16 cellular contexts compared by ENCODE assay signal in genomic region chr4:108483650-108484049, GRCh38.
DNase-seq lines count a peak whose midpoint lies in the region; ATAC-seq and TF ChIP-seq lines count a peak whose summit lies in the region.
"Had no signal": no experiment of that assay in that cellular context is flagged by ENCODE, and none has a peak within 500 bp of the region (broad histone marks: within the 10 kb centered on the region; RNA-seq: fewer than 3 reads in every experiment).

No MANE protein-coding gene starts in this region.

- H3K4me1 Mint-ChIP-seq in activated T-cell treated with anti-CD3 and anti-CD28 coated beads, Interleukin-2, amount 50 U/mL, for 4 hours (ENCODE audit: low read depth): peaks cover 35% of the 10 kb centered on the region
- H3K4me1 Mint-ChIP-seq: stimulated activated memory B cell treated with anti-CD40 and anti-IgM and Interleukin-4, amounts not matched to agents 10 μg/mL and 1 μg/mL and 100 μg/mL, for 72 hours had no signal

- peaks cover 60% of the 10 kb centered on the region for H3K4me1 ChIP-seq in Loucy (ENCODE audit: insufficient read depth, low read length, poor library complexity, severe bottlenecking)
- H3K4me1 ChIP-seq in smooth muscle cell (ENCODE audit: low read depth): no peaks in the 10 kb centered on the region
- H3K4me1 ChIP-seq in esophagus muscularis mucosa: no peaks in the 10 kb centered on the region
- H3K4me1 ChIP-seq: transverse colon had no signal

- intact Hi-C loops in esophagus muscularis mucosa (cut with DNase I): no loop called here

- H2AFZ ChIP-seq in Loucy (ENCODE audit: low read length) (no peak overlapping the region), smooth muscle cell (ENCODE audit: low read depth) (peak overlapping the region; percentile 3)

- no peak for TF ChIP-seq EP300 in esophagus muscularis mucosa (IDR thresholded peaks at IDR 0.05)

- H3K36me3 ChIP-seq in Loucy (ENCODE audit: insufficient read depth, low read length) (no peaks in the 10 kb centered on the region), smooth muscle cell (ENCODE audit: low read depth) (no peaks in the 10 kb centered on the region), esophagus muscularis mucosa (no peaks in the 10 kb centered on the region)
- H3K36me3 ChIP-seq: adrenal gland, transverse colon, WERI-Rb-1 had no signal

- peak; percentile 20 to 46 for ATAC-seq in activated T-cell treated with anti-CD3 and anti-CD28 coated beads, Interleukin-2, amount 50 U/mL, for 4 hours
- peak; percentile 19 to 37 for ATAC-seq in activated naive CD4-positive, alpha-beta T cell treated with anti-CD3 and anti-CD28 coated beads, Interleukin-2, amount 50 U/mL, for 72 hours
- ATAC-seq in HG03139 (IDR thresholded peaks at IDR 0.05; ENCODE audit: unreplicated experiment) (no peak), GM21528 (IDR thresholded peaks at IDR 0.05; ENCODE audit: low FRiP score, unreplicated experiment) (no peak)
- ATAC-seq: left cardiac atrium; stimulated activated memory B cell treated with anti-CD40 and anti-IgM and Interleukin-4, amounts not matched to agents 10 μg/mL and 1 μg/mL and 100 μg/mL, for 72 hours had no signal

- no peaks in the 10 kb centered on the region for H3K27me3 Mint-ChIP-seq in activated T-cell treated with anti-CD3 and anti-CD28 coated beads, Interleukin-2, amount 50 U/mL, for 4 hours (ENCODE audit: low read depth)
- H3K27me3 Mint-ChIP-seq: stimulated activated memory B cell treated with anti-CD40 and anti-IgM and Interleukin-4, amounts not matched to agents 10 μg/mL and 1 μg/mL and 100 μg/mL, for 72 hours had no signal

- peak overlapping the region; percentile 71 for H3K4me3 ChIP-seq in Loucy (ENCODE audit: low read length, poor library complexity, severe bottlenecking)
- no peak overlapping the region for H3K4me3 ChIP-seq in smooth muscle cell
- no peak overlapping the region for H3K4me3 ChIP-seq in esophagus muscularis mucosa
- H3K4me3 ChIP-seq: adrenal gland, transverse colon had no signal

- H4K20me1 ChIP-seq in Loucy (ENCODE audit: insufficient read depth, low read length, poor library complexity, severe bottlenecking) (no peaks in the 10 kb centered on the region), smooth muscle cell (ENCODE audit: low read depth) (no peaks in the 10 kb centered on the region)

- TF ChIP-seq POLR2A in esophagus muscularis mucosa (IDR thresholded peaks at IDR 0.05; ENCODE audit: low read depth): no peak

- H3K9me3 ChIP-seq in Loucy (ENCODE audit: insufficient read depth, low read depth, low read length): no peaks in the 10 kb centered on the region
- no peaks in the 10 kb centered on the region for H3K9me3 ChIP-seq in smooth muscle cell (replicated peaks; ENCODE audit: low read depth)
- H3K9me3 ChIP-seq in esophagus muscularis mucosa: no peaks in the 10 kb centered on the region
- H3K9me3 ChIP-seq: adrenal gland, transverse colon had no signal

- no peaks in the 10 kb centered on the region for H3K9me3 Mint-ChIP-seq in activated T-cell treated with anti-CD3 and anti-CD28 coated beads, Interleukin-2, amount 50 U/mL, for 4 hours
- no peaks in the 10 kb centered on the region for H3K9me3 Mint-ChIP-seq in activated naive CD4-positive, alpha-beta T cell treated with anti-CD3 and anti-CD28 coated beads, Interleukin-2, amount 50 U/mL, for 72 hours
- H3K9me3 Mint-ChIP-seq: stimulated activated memory B cell treated with anti-CD40 and anti-IgM and Interleukin-4, amounts not matched to agents 10 μg/mL and 1 μg/mL and 100 μg/mL, for 72 hours had no signal

- 78% methylated on average over 3 of the region's 3 CpGs for WGBS in smooth muscle cell (ENCODE audit: low lambda C conversion rate)
- 79% methylated on average over 3 of the region's 3 CpGs for WGBS in esophagus muscularis mucosa

- H3K9ac ChIP-seq in Loucy (ENCODE audit: low read depth, low read length, poor library complexity, severe bottlenecking) (peak overlapping the region; percentile 66), smooth muscle cell (ENCODE audit: low read depth) (no peak overlapping the region)

- peaks cover 16% of the 10 kb centered on the region for H3F3A ChIP-seq in Loucy (ENCODE audit: low read depth)
- H3F3A ChIP-seq in smooth muscle cell (ENCODE audit: low read depth): no peaks in the 10 kb centered on the region

- H3K79me2 ChIP-seq in Loucy (ENCODE audit: insufficient read depth, low read length): no peaks in the 10 kb centered on the region
- no peaks in the 10 kb centered on the region for H3K79me2 ChIP-seq in smooth muscle cell (ENCODE audit: low read depth)

- H3K27ac ChIP-seq in smooth muscle cell (ENCODE audit: low read depth): no peak overlapping the region
- H3K27ac ChIP-seq in esophagus muscularis mucosa (replicated peaks in 1 of 4): no peak overlapping the region
- H3K27ac ChIP-seq: adrenal gland, transverse colon, WERI-Rb-1 had no signal

- no peaks in the 10 kb centered on the region for H3K9me2 ChIP-seq in Loucy (replicated peaks; ENCODE audit: low read depth, low read length)

- H3K4me2 ChIP-seq in Loucy (ENCODE audit: low read depth, low read length, poor library complexity, severe bottlenecking) (peak overlapping the region; percentile 93), smooth muscle cell (peak overlapping the region; percentile 32)

- no peak for TF ChIP-seq CTCF in Loucy (conservative IDR thresholded peaks at IDR 0.05; ENCODE audit: low read length)
- TF ChIP-seq CTCF in smooth muscle cell (IDR thresholded peaks at IDR 0.05; ENCODE audit: borderline replicate concordance, insufficient read depth, poor library complexity, severe bottlenecking): no peak
- TF ChIP-seq CTCF in esophagus muscularis mucosa (IDR thresholded peaks at IDR 0.05): no peak

- H3K27me3 ChIP-seq in Loucy (ENCODE audit: insufficient read depth, low read length, poor library complexity, severe bottlenecking) (no peaks in the 10 kb centered on the region), smooth muscle cell (ENCODE audit: low read depth) (no peaks in the 10 kb centered on the region), esophagus muscularis mucosa (no peaks in the 10 kb centered on the region)
- H3K27me3 ChIP-seq: adrenal gland, transverse colon had no signal

- peak overlapping the region; percentile 24 for H3K4me3 Mint-ChIP-seq in activated T-cell treated with anti-CD3 and anti-CD28 coated beads, Interleukin-2, amount 50 U/mL, for 4 hours
- H3K4me3 Mint-ChIP-seq: stimulated activated memory B cell treated with anti-CD40 and anti-IgM and Interleukin-4, amounts not matched to agents 10 μg/mL and 1 μg/mL and 100 μg/mL, for 72 hours had no signal

- no peak for DNase-seq in activated T-cell treated with anti-CD3 and anti-CD28 coated beads, Interleukin-2, amount 50 U/mL, for 4 hours
- DNase-seq in activated T-cell treated with anti-CD3 and anti-CD28 coated beads, Interleukin-2, amount 50 U/mL, for 1 hour: no peak
- no peak for DNase-seq in activated naive CD4-positive, alpha-beta T cell treated with anti-CD3 and anti-CD28 coated beads, Interleukin-2, amount 50 U/mL, for 72 hours (ENCODE audit: low spot score in 2 of 2)
- DNase-seq in smooth muscle cell (lab: John Stamatoyannopoulos, UW; ENCODE audit: unreplicated experiment) (no peak), esophagus muscularis mucosa (ENCODE audit: extremely low spot score) (no peak)
- DNase-seq: adrenal gland, COR-L47, left cardiac atrium, NCI-H187 treated with DMSO at 0.1 percent for 48 hours, SW 1271, transverse colon, WERI-Rb-1 had no signal

- H3K36me3 Mint-ChIP-seq in activated T-cell treated with anti-CD3 and anti-CD28 coated beads, Interleukin-2, amount 50 U/mL, for 4 hours (ENCODE audit: insufficient read depth): no peaks in the 10 kb centered on the region
- H3K36me3 Mint-ChIP-seq in activated naive CD4-positive, alpha-beta T cell treated with anti-CD3 and anti-CD28 coated beads, Interleukin-2, amount 50 U/mL, for 72 hours: no peaks in the 10 kb centered on the region
- H3K36me3 Mint-ChIP-seq: stimulated activated memory B cell treated with anti-CD40 and anti-IgM and Interleukin-4, amounts not matched to agents 10 μg/mL and 1 μg/mL and 100 μg/mL, for 72 hours had no signal

- H3K27ac Mint-ChIP-seq in activated naive CD4-positive, alpha-beta T cell treated with anti-CD3 and anti-CD28 coated beads, Interleukin-2, amount 50 U/mL, for 72 hours: peak overlapping the region; percentile 59 to 62
- H3K27ac Mint-ChIP-seq: stimulated activated memory B cell treated with anti-CD40 and anti-IgM and Interleukin-4, amounts not matched to agents 10 μg/mL and 1 μg/mL and 100 μg/mL, for 72 hours had no signal

Comparison
In these comparisons a context has a peak if more than half of its experiments do, and no peak if none do; other contexts are left out.
1. ATAC-seq: peak in activated T-cell treated with anti-CD3 and anti-CD28 coated beads, Interleukin-2, amount 50 U/mL, for 4 hours (2 of 2) and activated naive CD4-positive, alpha-beta T cell treated with anti-CD3 and anti-CD28 coated beads, Interleukin-2, amount 50 U/mL, for 72 hours (2 of 2); none in HG03139 (single experiment) and GM21528 (single experiment).